10 cellular contexts compared by ENCODE assay signal in genomic region chr9:33498387-33498786, GRCh38. TPM values are rescaled to one million over a fixed set of nuclear protein-coding genes. Genes with fewer than 3 reads are reported as not detected.
DNase-seq lines count a peak whose midpoint lies in the region; TF ChIP-seq lines count a peak whose summit lies in the region.
"Had no signal": no experiment of that assay in that cellular context is flagged by ENCODE, and none has a peak within 500 bp of the region (broad histone marks: within the 10 kb centered on the region; RNA-seq: fewer than 3 reads in every experiment).

No MANE protein-coding gene starts in this region.

- no peaks in the 10 kb centered on the region for H4K20me1 ChIP-seq in DOHH2 (ENCODE audit: control insufficient read depth, insufficient read depth, low read depth, low read length)

- no peak overlapping the region for H3K4me2 ChIP-seq in DOHH2 (ENCODE audit: low read length)

- H3F3A ChIP-seq in DOHH2 (ENCODE audit: control insufficient read depth, insufficient read depth): no peaks in the 10 kb centered on the region

- H3K27me3 ChIP-seq in DOHH2 (ENCODE audit: control insufficient read depth, low read length): peaks cover 8% of the 10 kb centered on the region; the same call in 1 of the 2 replicates

- H3K36me3 ChIP-seq in DOHH2 (ENCODE audit: control insufficient read depth, low read length): no peaks in the 10 kb centered on the region

- H3K9me2 ChIP-seq in DOHH2 (replicated peaks; ENCODE audit: control insufficient read depth, low read length): no peaks in the 10 kb centered on the region

- H3K4me1 ChIP-seq in DOHH2 (ENCODE audit: control insufficient read depth, low read length): no peaks in the 10 kb centered on the region

- DNase-seq in A172 (ENCODE audit: low spot score) (peak; percentile 14), NCI-H69 (lab: John Stamatoyannopoulos, UW) (peak; percentile 34), epithelial cell of esophagus (ENCODE audit: low read depth) (peak; percentile 23), D341Med (ENCODE audit: low spot score) (no peak), GM10266 (ENCODE audit: extremely low spot score) (no peak)
- no peak for DNase-seq in activated T-cell treated with anti-CD3 and anti-CD28 coated beads, Interleukin-2, amount 50 U/mL, for 48 hours
- DNase-seq in stimulated activated CD4-positive, alpha-beta T cell treated with anti-CD3 and anti-CD28 coated beads, Interleukin-1b, Interleukin-23, amount 100 ng/mL, for 48 hours: no peak
- DNase-seq: cerebellar nuclear complex, islet precursor cell had no signal

- TF ChIP-seq CTCF in DOHH2 (IDR thresholded peaks at IDR 0.05; ENCODE audit: low read depth, low read length, poor library complexity, severe bottlenecking): peak; percentile 22
- no peak for TF ChIP-seq CTCF in epithelial cell of esophagus (IDR thresholded peaks at IDR 0.05; ENCODE audit: insufficient read depth, low read depth, low read length, missing control alignments)
- TF ChIP-seq CTCF in GM10266 (IDR thresholded peaks at IDR 0.05; ENCODE audit: control insufficient read depth, insufficient read depth, low read depth, missing control alignments): no peak

- no peaks in the 10 kb centered on the region for H3K79me2 ChIP-seq in DOHH2 (ENCODE audit: control insufficient read depth, low read length)

- no peaks in the 10 kb centered on the region for H3K9me3 ChIP-seq in DOHH2 (ENCODE audit: control insufficient read depth, insufficient read depth, low read length)

- H3K4me3 ChIP-seq in DOHH2 (ENCODE audit: low read length) (no peak overlapping the region), epithelial cell of esophagus (ENCODE audit: low read length) (no peak overlapping the region)

- no peak overlapping the region for H3K27ac ChIP-seq in DOHH2 (ENCODE audit: low read depth, low read length)

RNA-seq across cellular contexts. Expression of gene NOL6, which starts 24.7 kb away (rescaled TPM):
- total RNA-seq in A172 (2014; rRNA removed; shearing (Covaris generic)): 27.0 and 28.1 TPM in 2 replicates

RNA-seq across cellular contexts. Expression of gene ANKRD18B, which starts 25.7 kb away (rescaled TPM):
- total RNA-seq in A172 (2014; rRNA removed; shearing (Covaris generic)): 10.6 and 12.6 TPM in 2 replicates

RNA-seq across cellular contexts. Expression of gene AQP3, which starts 51.0 kb away (rescaled TPM):
- total RNA-seq in A172 (2014; rRNA removed; shearing (Covaris generic)): 0.79 and 2.2 TPM in 2 replicates

Comparison
In these comparisons a context has a peak if more than half of its experiments do, and no peak if none do; other contexts are left out.
1. DNase-seq: peak in A172 (single experiment), NCI-H69 (single experiment) and epithelial cell of esophagus (single experiment); none in D341Med (single experiment), activated T-cell treated with anti-CD3 and anti-CD28 coated beads, Interleukin-2, amount 50 U/mL, for 48 hours (0 of 2), stimulated activated CD4-positive, alpha-beta T cell treated with anti-CD3 and anti-CD28 coated beads, Interleukin-1b, Interleukin-23, amount 100 ng/mL, for 48 hours (single experiment) and GM10266 (single experiment).